ENCODE assay signal across 8 cellular contexts in the genomic region with DNA sequence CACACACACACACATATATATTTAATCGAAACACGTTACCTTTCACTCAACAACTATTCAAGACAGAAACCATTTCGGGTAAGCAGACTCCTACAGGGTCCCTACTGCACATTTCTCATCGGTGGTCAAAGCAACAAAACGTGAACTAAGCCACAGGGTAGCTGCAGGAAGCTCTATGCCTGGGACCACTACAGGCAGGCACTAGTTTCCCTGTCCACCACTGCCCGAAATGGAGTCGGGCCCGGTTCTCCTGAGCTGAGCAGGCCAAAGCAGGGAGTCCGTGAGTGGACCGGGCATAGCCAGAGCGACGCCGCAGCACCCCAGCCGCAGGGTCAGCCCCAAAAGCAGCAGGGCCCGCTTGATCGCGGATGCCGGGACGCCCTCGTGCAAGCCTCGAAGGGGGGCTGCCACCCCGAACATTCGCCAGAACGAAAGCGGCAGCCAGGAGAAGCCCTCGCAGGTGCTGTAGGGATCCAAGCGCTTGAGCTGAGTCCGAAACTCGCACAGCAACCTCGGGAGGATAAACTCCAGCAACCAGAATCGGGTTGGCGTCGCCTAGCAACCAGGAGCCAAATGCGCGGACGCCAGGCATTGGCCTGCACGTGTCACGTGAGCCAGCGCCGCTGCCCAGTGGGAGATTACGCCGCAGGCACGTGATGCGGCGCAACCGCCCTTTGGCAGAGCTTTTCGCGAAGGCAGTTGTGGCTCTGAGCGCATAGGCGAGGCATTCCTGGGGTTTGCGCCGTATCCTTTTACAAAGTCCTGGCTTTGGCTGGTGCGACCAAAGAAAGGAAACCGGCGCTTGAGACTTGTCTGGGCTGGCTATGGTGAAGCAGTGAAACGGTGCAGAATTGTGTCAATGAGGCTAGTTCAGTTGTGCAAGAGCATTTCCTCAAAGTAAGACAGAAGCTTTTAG. TPM values are rescaled to one million over a fixed set of nuclear protein-coding genes. Genes with fewer than 3 reads are reported as not detected.
DNase-seq lines count a peak whose midpoint lies in the region; ATAC-seq and TF ChIP-seq lines count a peak whose summit lies in the region.

No MANE protein-coding gene starts in this region.

- H3K27ac ChIP-seq in VCaP (peak overlapping the region; percentile 84), gastrocnemius medialis (peak overlapping the region; percentile 82 to 93 (median 86)), Karpas-422 (ENCODE audit: low read length) (no peak overlapping the region)

- peak overlapping the region; percentile 48 for H3K4me3 ChIP-seq in iPS-11a (ENCODE audit: low read depth, low read length)
- peak overlapping the region; percentile 58 to 86 (median 72) for H3K4me3 ChIP-seq in gastrocnemius medialis
- H3K4me3 ChIP-seq in Karpas-422 (ENCODE audit: low read length), result no peak overlapping the region

- no peaks in the 10 kb centered on the region for H3K9me3 ChIP-seq in gastrocnemius medialis
- H3K9me3 ChIP-seq in Karpas-422 (ENCODE audit: low read length), result no peaks in the 10 kb centered on the region

- intact Hi-C loops in gastrocnemius medialis (cut with DNase I; ENCODE audit: low total_unique reads), result loop anchor here (1.0 kb wide), 2 partner anchors 14 to 79 kb away; a partner anchor contains a TSS

- ATAC-seq in GM18499 (IDR thresholded peaks at IDR 0.05; ENCODE audit: insufficient read depth, unreplicated experiment), result peak; percentile 90
- ATAC-seq in HG02943 (IDR thresholded peaks at IDR 0.05; ENCODE audit: low read depth, unreplicated experiment), result peak; percentile 89
- ATAC-seq in gastrocnemius medialis, result peak; percentile 88 to 90

- no peaks in the 10 kb centered on the region for H3K79me2 ChIP-seq in Karpas-422 (ENCODE audit: low read length)

- H3K9ac ChIP-seq in Karpas-422 (ENCODE audit: low read length), result no peak overlapping the region

- H3K9me2 ChIP-seq in Karpas-422 (replicated peaks; ENCODE audit: insufficient read depth, low read length), result no peaks in the 10 kb centered on the region

- no peak for TF ChIP-seq CTCF in VCaP (conservative IDR thresholded peaks at IDR 0.05)
- TF ChIP-seq CTCF in gastrocnemius medialis (IDR thresholded peaks at IDR 0.05 in 4 of 5, conservative IDR thresholded peaks at IDR 0.05 in 1 of 5), result no peak

- DNase-seq in NCI-H2081 treated with DMSO at 0.1 percent for 48 hours (lab: John Stamatoyannopoulos, UW) (peak; percentile 84), T47D (ENCODE audit: low read depth in 1 of 2, low spot score in 1 of 2) (peak; percentile 95 to 96), gastrocnemius medialis (peak; percentile 98), Karpas-422 (no peak)

- no peaks in the 10 kb centered on the region for H4K20me1 ChIP-seq in Karpas-422 (ENCODE audit: insufficient read depth, low read depth, low read length)

- in situ Hi-C loops in T47D (cut with HindIII; ENCODE audit: low pct_unique_long_range_greater_than_20kb, low sequenced_read_pairs) (no loop called here), gastrocnemius medialis (cut with MboI; ENCODE audit: low sequenced_read_pairs in 4 of 4) (no loop called here)

- H3K27me3 ChIP-seq in gastrocnemius medialis, result no peaks in the 10 kb centered on the region
- H3K27me3 ChIP-seq in Karpas-422 (ENCODE audit: low read length), result no peaks in the 10 kb centered on the region

- TF ChIP-seq POLR2A in gastrocnemius medialis (IDR thresholded peaks at IDR 0.05), result peak; percentile 71 to 89

- H3K36me3 ChIP-seq in gastrocnemius medialis, result no peaks in the 10 kb centered on the region
- no peaks in the 10 kb centered on the region for H3K36me3 ChIP-seq in Karpas-422 (ENCODE audit: insufficient read depth, low read length)

- no peak overlapping the region for H3K4me2 ChIP-seq in Karpas-422 (ENCODE audit: low read depth, low read length, poor library complexity, severe bottlenecking)

- H3K4me1 ChIP-seq in gastrocnemius medialis (peaks cover 19 to 31% of the 10 kb centered on the region in 2 donors), Karpas-422 (ENCODE audit: low read length) (no peaks in the 10 kb centered on the region)

- H2AFZ ChIP-seq in Karpas-422 (ENCODE audit: low read length), result no peak overlapping the region

RNA-seq across cellular contexts. Expression of a gene that starts 13.9 kb away (rescaled TPM):
- 10 to 100 TPM; 19.0 to 86.7 (median 34.2) TPM for total RNA-seq in gastrocnemius medialis
- 29.3 and 40.0 TPM in 2 replicates for total RNA-seq in Karpas-422 (2014; rRNA removed; shearing (Covaris generic); ENCODE audit: low replicate concordance)

RNA-seq across cellular contexts. Expression of a gene that starts 18.5 kb away (rescaled TPM):
- 1 to 10 TPM in 3 of 4 donors, under 1 TPM in 1; 0.85 to 2.6 (median 2.0) TPM for total RNA-seq in gastrocnemius medialis
- 3.3 and 8.6 TPM in 2 replicates for total RNA-seq in Karpas-422 (2014; rRNA removed; shearing (Covaris generic); ENCODE audit: low replicate concordance)
